ENCODE assay signal across 17 cellular contexts in genomic region chr21:41671212-41671762, GRCh38.
"Had no signal": no experiment of that assay in that cellular context is flagged by ENCODE, and none has a peak within 500 bp of the region (broad histone marks: within the 10 kb centered on the region; RNA-seq: fewer than 3 reads in every experiment).

No MANE protein-coding gene starts in this region.

- H3K4me3 ChIP-seq: lower lobe of right lung, prostate gland, right atrium auricular region, stomach had no signal

- H3K9me3 Mint-ChIP-seq: activated T-cell treated with anti-CD3 and anti-CD28 coated beads, Interleukin-2, amount 50 U/mL, for 72 hours; effector memory CD8-positive, alpha-beta T cell; nephron had no signal

- H3K27me3 ChIP-seq: right atrium auricular region had no signal

- H3K36me3 ChIP-seq: lower lobe of right lung, prostate gland, right atrium auricular region, stomach had no signal

- H3K27me3 Mint-ChIP-seq: activated naive CD8-positive, alpha-beta T cell had no signal

- DNase-seq: activated CD4-positive, alpha-beta T cell treated with anti-CD3 and anti-CD28 coated beads, Interleukin-2, amount 50 U/mL, for 1 hour; activated effector memory CD4-positive, alpha-beta T cell treated with anti-CD3 and anti-CD28 coated beads, Interleukin-2, amount 50 U/mL, for 16 hours; activated T-cell treated with anti-CD3 and anti-CD28 coated beads, Interleukin-2, amount 50 U/mL, for 72 hours; effector memory CD8-positive, alpha-beta T cell; foreskin fibroblast; hippocampal formation; left colon; lower lobe of right lung; occipital lobe; stimulated activated CD4-positive, alpha-beta T cell treated with anti-CD3 and anti-CD28 coated beads, Interleukin-12 subunit alpha, Interleukin-12 subunit beta, amount 100 ng/mL, for 4 hours; stimulated activated CD4-positive, alpha-beta T cell treated with anti-CD3 and anti-CD28 coated beads, Interleukin-1b, Interleukin-23, amount 100 ng/mL, for 48 hours; stomach; trophoblast cell had no signal

- H3K27ac Mint-ChIP-seq: activated naive CD8-positive, alpha-beta T cell; activated T-cell treated with anti-CD3 and anti-CD28 coated beads, Interleukin-2, amount 50 U/mL, for 72 hours; nephron had no signal

- H3K4me1 ChIP-seq: prostate gland, right atrium auricular region, stomach had no signal

- H3K9me3 ChIP-seq: lower lobe of right lung, prostate gland, right atrium auricular region, stomach had no signal

- H3K36me3 Mint-ChIP-seq: activated naive CD8-positive, alpha-beta T cell had no signal

- H3K4me3 Mint-ChIP-seq: activated naive CD8-positive, alpha-beta T cell; activated T-cell treated with anti-CD3 and anti-CD28 coated beads, Interleukin-2, amount 50 U/mL, for 72 hours; nephron had no signal

- H3K4me1 Mint-ChIP-seq: nephron had no signal

- H3K27ac ChIP-seq: lower lobe of right lung, prostate gland, right atrium auricular region, stomach had no signal
